ENCODE assay signal across 1 cellular context in genomic region chr4:73420615-73421014, GRCh38.
TF ChIP-seq lines count a peak whose summit lies in the region.

No MANE protein-coding gene starts in this region.

TF ChIP-seq in HepG2, 621 proteins besides CTCF, POLR2A, EP300 and RAD21 (continued from another document and continues in another):
- 0 out of 2 replicates have a peak, but pooled peaks have one; percentile 22 for TF ChIP-seq ETS1 (CRISPR knock-in tag; IDR thresholded peaks at IDR 0.05)
- no peak for TF ChIP-seq THYN1 (CRISPR knock-in tag; IDR thresholded peaks at IDR 0.05; ENCODE audit: borderline replicate concordance, low read depth)
- TF ChIP-seq SMAD3 (CRISPR knock-in tag; IDR thresholded peaks at IDR 0.05) = no peak
- TF ChIP-seq ZNF776 (CRISPR knock-in tag; IDR thresholded peaks at IDR 0.05) = no peak
- no peak for TF ChIP-seq ZNF329 (CRISPR knock-in tag; IDR thresholded peaks at IDR 0.05; ENCODE audit: low read depth)
- no peak for TF ChIP-seq ZNF224 (CRISPR knock-in tag; IDR thresholded peaks at IDR 0.05)
- no peak for TF ChIP-seq HDAC2 (CRISPR knock-in tag; IDR thresholded peaks at IDR 0.05)
- no peak for TF ChIP-seq KDM5A (IDR thresholded peaks at IDR 0.05; ENCODE audit: borderline replicate concordance, low read length)
- TF ChIP-seq KMT2B (CRISPR knock-in tag; IDR thresholded peaks at IDR 0.05) = no peak
- no peak for TF ChIP-seq ZBTB1 (CRISPR knock-in tag; IDR thresholded peaks at IDR 0.05; ENCODE audit: borderline replicate concordance)
- no peak for TF ChIP-seq ZNF17 (CRISPR knock-in tag; IDR thresholded peaks at IDR 0.05)
- TF ChIP-seq PAF1 (CRISPR knock-in tag; IDR thresholded peaks at IDR 0.05) = peak; percentile 99
- TF ChIP-seq TFE3 (CRISPR knock-in tag; IDR thresholded peaks at IDR 0.05) = no peak
- TF ChIP-seq ZNF503 (CRISPR knock-in tag; IDR thresholded peaks at IDR 0.05) = peak; percentile 12; the same call in 1 of the 2 replicates
- TF ChIP-seq ZFP91 (CRISPR knock-in tag; IDR thresholded peaks at IDR 0.05; ENCODE audit: borderline replicate concordance) = no peak
- TF ChIP-seq SRF (IDR thresholded peaks at IDR 0.05; ENCODE audit: low read depth, low read length) = no peak
- no peak for TF ChIP-seq ZSCAN29 (CRISPR knock-in tag; conservative IDR thresholded peaks at IDR 0.05)
- TF ChIP-seq CREM (IDR thresholded peaks at IDR 0.05) = peak; percentile 20; the same call in 1 of the 2 replicates
- TF ChIP-seq CREM (CRISPR knock-in tag; IDR thresholded peaks at IDR 0.05) = no peak
- no peak for TF ChIP-seq ZNF816 (CRISPR knock-in tag; IDR thresholded peaks at IDR 0.05; ENCODE audit: borderline replicate concordance)
- TF ChIP-seq MXD3 (CRISPR knock-in tag; IDR thresholded peaks at IDR 0.05) = no peak
- no peak for TF ChIP-seq ZNF564 (CRISPR knock-in tag; IDR thresholded peaks at IDR 0.05)
- TF ChIP-seq BRCA1 (CRISPR knock-in tag; IDR thresholded peaks at IDR 0.05) = no peak
- TF ChIP-seq ATF5 (CRISPR knock-in tag; IDR thresholded peaks at IDR 0.05; ENCODE audit: low read depth) = no peak
- 0 out of 2 replicates have a peak, but pooled peaks have one; percentile 22 for TF ChIP-seq HMGXB3 (CRISPR knock-in tag; IDR thresholded peaks at IDR 0.05; ENCODE audit: borderline replicate concordance)
- TF ChIP-seq DNMT3B (CRISPR knock-in tag; conservative IDR thresholded peaks at IDR 0.05) = no peak
- TF ChIP-seq FIP1L1 (IDR thresholded peaks at IDR 0.05; ENCODE audit: borderline replicate concordance, insufficient read depth, low read depth, low read length) = no peak
- TF ChIP-seq ZBED4 (CRISPR knock-in tag; IDR thresholded peaks at IDR 0.05; ENCODE audit: borderline replicate concordance) = no peak
- TF ChIP-seq ZNF660 (CRISPR knock-in tag; IDR thresholded peaks at IDR 0.05; ENCODE audit: borderline replicate concordance, low read depth) = no peak
- TF ChIP-seq GZF1 (CRISPR knock-in tag; IDR thresholded peaks at IDR 0.05) = no peak
- no peak for TF ChIP-seq GPBP1L1 (CRISPR knock-in tag; IDR thresholded peaks at IDR 0.05)
- no peak for TF ChIP-seq ZBTB2 (CRISPR knock-in tag; IDR thresholded peaks at IDR 0.05; ENCODE audit: low read depth)
- TF ChIP-seq ZSCAN20 (CRISPR knock-in tag; IDR thresholded peaks at IDR 0.05; ENCODE audit: borderline replicate concordance) = 0 out of 2 replicates have a peak, but pooled peaks have one; percentile 34
- 0 out of 2 replicates have a peak, but pooled peaks have one; percentile 43 for TF ChIP-seq CREB3 (CRISPR knock-in tag; IDR thresholded peaks at IDR 0.05)
